15 cellular contexts compared by ENCODE assay signal in the genomic region with DNA sequence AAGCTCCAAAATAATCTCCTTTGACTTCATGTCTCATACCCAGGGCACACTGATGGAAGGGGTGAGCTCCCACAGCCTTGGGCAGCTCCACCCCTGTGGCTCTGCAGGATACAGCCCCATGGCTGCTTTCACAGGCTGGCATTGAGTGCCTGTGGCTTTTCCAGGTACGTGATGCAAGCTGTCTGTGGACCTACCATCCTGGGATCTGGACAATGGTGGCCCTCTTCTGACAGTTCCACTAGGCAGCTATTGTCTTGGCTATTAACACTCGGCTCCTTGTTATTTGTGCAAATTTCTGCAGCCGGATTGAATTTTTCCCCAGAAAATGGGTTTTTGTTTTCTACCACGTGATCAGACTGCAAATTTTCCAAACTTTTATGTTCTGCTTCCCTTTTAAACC.
DNase-seq lines count a peak whose midpoint lies in the region; ATAC-seq and TF ChIP-seq lines count a peak whose summit lies in the region.
"Had no signal": no experiment of that assay in that cellular context is flagged by ENCODE, and none has a peak within 500 bp of the region (broad histone marks: within the 10 kb centered on the region; RNA-seq: fewer than 3 reads in every experiment).

No MANE protein-coding gene starts in this region.

- intact Hi-C loops in OCI-LY7 (cut with micrococcal nuclease; ENCODE audit: unreplicated experiment) (no loop called here), mucosa of descending colon (cut with DNase I, micrococcal nuclease) (no loop called here), prostate gland (cut with DNase I) (no loop called here)

- H3K27ac ChIP-seq in OCI-LY7 (ENCODE audit: low read depth, low read length, poor library complexity, severe bottlenecking) (no peak overlapping the region), cingulate gyrus (ENCODE audit: low read depth, low read length) (peak overlapping the region; percentile 31), prostate gland (no peak overlapping the region)
- H3K27ac ChIP-seq: RWPE1, SJCRH30 had no signal

- H3K4me3 ChIP-seq in OCI-LY7 (ENCODE audit: low read depth, low read length, poor library complexity, severe bottlenecking) = no peak overlapping the region
- no peak overlapping the region for H3K4me3 ChIP-seq in mucosa of descending colon
- no peak overlapping the region for H3K4me3 ChIP-seq in prostate gland
- H3K4me3 ChIP-seq: SJCRH30 had no signal

- POLR2A ChIA-PET in OCI-LY7 (lab: Charles Lee) = interaction anchor here (0.6 kb wide), 1 partner anchor 91 kb away, joined by 3 read pairs; no protein-coding TSS in a partner anchor

- no peak overlapping the region for H3K4me2 ChIP-seq in OCI-LY7 (ENCODE audit: low read length)

- peaks cover 5% of the 10 kb centered on the region for H3K4me1 ChIP-seq in OCI-LY7 (ENCODE audit: insufficient read depth, low read length, poor library complexity, severe bottlenecking)
- peaks cover 3% of the 10 kb centered on the region for H3K4me1 ChIP-seq in mucosa of descending colon (ENCODE audit: low read depth)
- H3K4me1 ChIP-seq in prostate gland (replicated peaks) = no peaks in the 10 kb centered on the region
- H3K4me1 ChIP-seq: SJCRH30 had no signal

- ATAC-seq in mucosa of descending colon = no peak
- ATAC-seq: CD8-positive, alpha-beta T cell had no signal

- H3K27me3 ChIP-seq in prostate gland (replicated peaks; ENCODE audit: insufficient read depth) = no peaks in the 10 kb centered on the region
- H3K27me3 ChIP-seq: SJCRH30 had no signal

- no peak for TF ChIP-seq CTCF in OCI-LY7 (conservative IDR thresholded peaks at IDR 0.05; ENCODE audit: low read length)
- no peak for TF ChIP-seq CTCF in mucosa of descending colon (IDR thresholded peaks at IDR 0.05)
- TF ChIP-seq CTCF in prostate gland (IDR thresholded peaks at IDR 0.05) = no peak

- H3K9me3 ChIP-seq in OCI-LY7 (ENCODE audit: low read length) (no peaks in the 10 kb centered on the region), mucosa of descending colon (peaks cover 16% of the 10 kb centered on the region), prostate gland (no peaks in the 10 kb centered on the region)
- H3K9me3 ChIP-seq: SJCRH30 had no signal

- 91% methylated on average over 4 of the region's 4 CpGs for WGBS in prostate gland

- CTCF ChIA-PET in OCI-LY7 (lab: Charles Lee; ENCODE audit: unreplicated experiment) = no interaction called here

- no peaks in the 10 kb centered on the region for H4K20me1 ChIP-seq in OCI-LY7 (ENCODE audit: insufficient read depth, low read length)

- peak overlapping the region; percentile 55; the same call in 1 of the 2 replicates for H2AFZ ChIP-seq in OCI-LY7 (ENCODE audit: low read length)

- TF ChIP-seq POLR2A in prostate gland (IDR thresholded peaks at IDR 0.05) = no peak

- H3K36me3 ChIP-seq in OCI-LY7 (ENCODE audit: insufficient read depth, low read length) (no peaks in the 10 kb centered on the region), mucosa of descending colon (ENCODE audit: low read depth) (no peaks in the 10 kb centered on the region), prostate gland (no peaks in the 10 kb centered on the region)
- H3K36me3 ChIP-seq: SJCRH30 had no signal

- H3K9me2 ChIP-seq in OCI-LY7 (ENCODE audit: insufficient read depth, low read length) = no peaks in the 10 kb centered on the region

- BruUV-seq in OCI-LY7 (replicated peaks; lab: Mats Ljungman, UMichigan) = no TSS peak

- DNase-seq in OCI-LY7 (ENCODE audit: low spot score) = no peak
- DNase-seq in midbrain (lab: John Stamatoyannopoulos, UW) = peak; percentile 74
- peak; percentile 87 for DNase-seq in superior temporal gyrus (ENCODE audit: extremely low spot score)
- DNase-seq in DMS 273 treated with DMSO at 0.1 percent for 48 hours (lab: John Stamatoyannopoulos, UW) = no peak
- DNase-seq in mucosa of descending colon = no peak
- no peak for DNase-seq in prostate gland (ENCODE audit: low spot score)
- DNase-seq: CD8-positive, alpha-beta T cell; DMS79 treated with DMSO at 0.1 percent for 48 hours; GOT3; MV-4-11; NCI-H2029; NCI-H748 treated with DMSO at 0.1 percent for 48 hours; SJCRH30 had no signal

- no peaks in the 10 kb centered on the region for H3K79me2 ChIP-seq in OCI-LY7 (ENCODE audit: insufficient read depth, low read depth, low read length)

Comparison
In these comparisons a context has a peak if more than half of its experiments do, and no peak if none do; other contexts are left out.
1. DNase-seq: peak in midbrain (single experiment) and superior temporal gyrus (single experiment); none in OCI-LY7 (single experiment), DMS 273 treated with DMSO at 0.1 percent for 48 hours (single experiment), mucosa of descending colon (0 of 3) and prostate gland (single experiment).